In genomic region chr19:4904481-4904880, GRCh38 we compare ENCODE assay signal across 31 cellular contexts. TPM values are rescaled to one million over a fixed set of nuclear protein-coding genes. Genes with fewer than 3 reads are reported as not detected.
"Had no signal": no experiment of that assay in that cellular context is flagged by ENCODE, and none has a peak within 500 bp of the region (broad histone marks: within the 10 kb centered on the region; RNA-seq: fewer than 3 reads in every experiment).

No MANE protein-coding gene starts in this region.

- H3K4me3 ChIP-seq: colonic mucosa, gastroesophageal sphincter, neural progenitor cell, right atrium auricular region, sigmoid colon, spleen, thoracic aorta, tibial nerve, upper lobe of right lung, uterus had no signal

- H3K9ac ChIP-seq: neural progenitor cell, parathyroid adenoma had no signal

- ATAC-seq: esophagus mucosa; foreskin keratinocyte; gastroesophageal sphincter; naive thymus-derived CD4-positive, alpha-beta T cell; stimulated activated memory B cell treated with anti-CD40 and anti-IgM and Interleukin-4, amounts not matched to agents 10 μg/mL and 1 μg/mL and 100 μg/mL, for 72 hours; stimulated activated naive CD8-positive, alpha-beta T cell treated with anti-CD3 and anti-CD28 coated beads, Interleukin-15, Interleukin-2, amounts not matched to agents 100 U/mL and 50 U/mL, for 24 hours; upper lobe of right lung had no signal

- H2AFZ ChIP-seq: neural progenitor cell, parathyroid adenoma had no signal

- H3K4me2 ChIP-seq: neural progenitor cell had no signal

- H3K9me3 ChIP-seq: colonic mucosa, gastroesophageal sphincter, right atrium auricular region, sigmoid colon, spleen, thoracic aorta, tibial nerve, upper lobe of right lung, uterus had no signal

- H3K36me3 ChIP-seq: colonic mucosa, gastroesophageal sphincter, neural progenitor cell, right atrium auricular region, sigmoid colon, thoracic aorta, tibial nerve, upper lobe of right lung, uterus had no signal

- H3K4me1 ChIP-seq: foreskin keratinocyte, parathyroid adenoma had no signal

- H3K27ac ChIP-seq: colonic mucosa, epithelial cell of prostate, foreskin keratinocyte, gastroesophageal sphincter, neural progenitor cell, parathyroid adenoma, right atrium auricular region, sigmoid colon, spleen, thoracic aorta, tibial nerve, upper lobe of right lung, uterus had no signal

- H3K27me3 ChIP-seq: colonic mucosa, foreskin keratinocyte, right atrium auricular region had no signal

- DNase-seq: colonic mucosa; effector CD8-positive, alpha-beta T cell; endodermal cell; foreskin keratinocyte; glutamatergic neuron; hypothalamus; immature natural killer cell; islet precursor cell; kidney glomerular epithelial cell; mesenchymal stem cell; naive thymus-derived CD4-positive, alpha-beta T cell; sigmoid colon; spleen; stimulated activated CD4-positive, alpha-beta T cell treated with anti-CD3 and anti-CD28 coated beads, Interleukin-4, amount 100 ng/mL, for 4 hours; stimulated activated naive CD8-positive, alpha-beta T cell treated with anti-CD3 and anti-CD28 coated beads, Interleukin-15, Interleukin-2, amounts not matched to agents 100 U/mL and 50 U/mL, for 24 hours; substantia nigra; upper lobe of right lung; uterus had no signal

RNA-seq across cellular contexts. Expression of gene ARRDC5, which starts 1.8 kb away (rescaled TPM):
- total RNA-seq: chondrocyte, endodermal cell, esophagus mucosa, foreskin keratinocyte, lung microvascular endothelial cell, mesothelial cell of epicardium, progenitor cell of endocrine pancreas, right atrium auricular region, upper lobe of right lung had no signal
- polyA plus RNA-seq: foreskin keratinocyte had no signal
